27 cellular contexts compared by ENCODE assay signal in the genomic region with DNA sequence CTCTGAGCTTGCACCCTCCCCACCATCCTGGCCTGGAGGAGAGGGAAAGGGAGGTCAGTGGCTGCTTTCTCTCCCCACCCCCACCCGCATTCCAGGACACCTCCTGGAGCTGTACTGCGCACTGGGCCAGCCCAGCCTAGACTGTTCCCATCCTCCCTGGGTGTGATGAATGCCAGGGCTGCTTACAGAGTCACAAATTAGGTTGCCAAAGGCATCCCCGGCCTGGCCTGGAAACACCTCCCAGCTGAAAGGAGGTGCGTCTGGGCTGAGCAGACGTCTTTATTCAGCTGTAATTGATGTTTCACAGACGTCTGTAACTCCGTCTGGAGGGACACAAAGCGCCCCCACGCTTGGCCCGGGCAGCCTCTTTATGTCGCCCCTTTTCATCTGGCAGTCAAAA. TPM values are rescaled to one million over a fixed set of nuclear protein-coding genes. Genes with fewer than 3 reads are reported as not detected.
A peak's percentile ranks its signal among the peaks of the same experiment; 100 is the strongest.
DNase-seq lines count a peak whose midpoint lies in the region; ATAC-seq and TF ChIP-seq lines count a peak whose summit lies in the region.
"Had no signal": no experiment of that assay in that cellular context is flagged by ENCODE, and none has a peak within 500 bp of the region (broad histone marks: within the 10 kb centered on the region; RNA-seq: fewer than 3 reads in every experiment).

No MANE protein-coding gene starts in this region.

- H3K27me3 ChIP-seq in right atrium auricular region (peaks cover 0 to 6% of the 10 kb centered on the region in 2 donors), SK-N-SH (ENCODE audit: insufficient read depth) (no peaks in the 10 kb centered on the region)

- 30% methylated on average over 9 of the region's 11 CpGs for WGBS in SK-N-SH (ENCODE audit: low lambda C conversion rate)

- H2AFZ ChIP-seq in SK-N-SH (ENCODE audit: low read depth), result no peak overlapping the region

- TF ChIP-seq EP300 in SK-N-SH (IDR thresholded peaks at IDR 0.05; ENCODE audit: borderline replicate concordance in 1 of 2, low read depth in 1 of 2, low read length in 1 of 2), result peak in 1 of 2 experiments; percentile 89; a peak in 2 of 4 replicates

- ATAC-seq in Right ventricle myocardium inferior, result peak; percentile 44
- ATAC-seq: left lung; stimulated activated memory B cell treated with anti-CD40 and anti-IgM and Interleukin-4, amounts not matched to agents 10 μg/mL and 1 μg/mL and 100 μg/mL, for 72 hours had no signal

- H3K9ac ChIP-seq in SK-N-SH, result no peak overlapping the region

- H3K36me3 ChIP-seq in right atrium auricular region (no peaks in the 10 kb centered on the region), SK-N-SH (replicated peaks in 1 of 2; ENCODE audit: control insufficient read depth in 1 of 2, insufficient read depth in 2 of 2, low read length in 1 of 2) (no peaks in the 10 kb centered on the region)
- H3K36me3 ChIP-seq: left lung had no signal

- H3F3A ChIP-seq in SK-N-SH (replicated peaks; ENCODE audit: insufficient read depth), result no peaks in the 10 kb centered on the region

- intact Hi-C loops in Right ventricle myocardium inferior (cut with DNase I), result no loop called here

- DNase-seq in Right ventricle myocardium inferior (ENCODE audit: missing footprints), result no peak
- DNase-seq in right atrium auricular region (ENCODE audit: low spot score), result no peak
- peak; percentile 90 for DNase-seq in SK-N-SH
- DNase-seq in islet precursor cell, result peak; percentile 93
- peak; percentile 48 for DNase-seq in retina
- DNase-seq in stimulated activated CD4-positive, alpha-beta T cell treated with anti-CD3 and anti-CD28 coated beads, Interleukin-4, amount 100 ng/mL, for 1 hour, result no peak
- DNase-seq in activated CD4-positive, alpha-beta T cell treated with anti-CD3 and anti-CD28 coated beads for 1 hour, result no peak
- DNase-seq in NCI-H2196 (lab: John Stamatoyannopoulos, UW; ENCODE audit: unreplicated experiment), result no peak
- DNase-seq: activated CD4-positive, alpha-beta memory T cell treated with anti-CD3 and anti-CD28 coated beads, Interleukin-2, amount 10 ng/mL, durations not matched to agents 7 days and 5 days; activated CD8-positive, alpha-beta memory T cell treated with anti-CD3 and anti-CD28 coated beads, Interleukin-2, amount 50 U/mL, for 4 hours; activated naive CD4-positive, alpha-beta T cell treated with anti-CD3 and anti-CD28 coated beads, Interleukin-2, amount 10 ng/mL, durations not matched to agents 7 days and 5 days; amniotic stem cell; Calu3; CD4-positive, CD25-positive, alpha-beta regulatory T cell; DMS79; GF-D8; left lung; NCI-H146; psoas muscle; T-helper 2 cell had no signal

- no peak for TF ChIP-seq CTCF in right atrium auricular region (IDR thresholded peaks at IDR 0.05)
- TF ChIP-seq CTCF in SK-N-SH (IDR thresholded peaks at IDR 0.05), result no peak

- H3K4me3 ChIP-seq in right atrium auricular region (no peak overlapping the region), SK-N-SH (ENCODE audit: low read depth in 2 of 2, low read length in 1 of 2) (no peak overlapping the region)
- H3K4me3 ChIP-seq: left lung, psoas muscle had no signal

- CTCF ChIA-PET in SK-N-SH (lab: Yijun Ruan, JAX), result interaction anchor here (0.6 to 18.5 kb wide), 10 partner anchors 8 to 93 kb away, joined by 3 to 446 read pairs (median 6); no protein-coding TSS in a partner anchor

- TF ChIP-seq RAD21 in SK-N-SH (IDR thresholded peaks at IDR 0.05; ENCODE audit: low read length), result no peak

- H4K20me1 ChIP-seq in SK-N-SH (ENCODE audit: insufficient read depth), result no peaks in the 10 kb centered on the region

- H3K9me2 ChIP-seq in SK-N-SH, result no peaks in the 10 kb centered on the region

- no peak overlapping the region for H3K4me2 ChIP-seq in SK-N-SH

- no peaks in the 10 kb centered on the region for H3K79me2 ChIP-seq in SK-N-SH (ENCODE audit: insufficient read depth)

- H3K9me3 ChIP-seq in right atrium auricular region (no peaks in the 10 kb centered on the region), SK-N-SH (no peaks in the 10 kb centered on the region)
- H3K9me3 ChIP-seq: left lung, psoas muscle had no signal

- POLR2A ChIA-PET in SK-N-SH (lab: Yijun Ruan, JAX), result interaction anchor here (1.0 kb wide), 1 partner anchor 86 kb away, joined by 3 read pairs; no protein-coding TSS in a partner anchor

- H3K27ac ChIP-seq in right atrium auricular region (no peak overlapping the region), SK-N-SH (ENCODE audit: low read depth in 2 of 2, low read length in 1 of 2) (peak overlapping the region in 1 of 2 experiments; percentile 86; a peak in 2 of 4 replicates)
- H3K27ac ChIP-seq: 22Rv1, left lung, psoas muscle had no signal

- H3K4me1 ChIP-seq in right atrium auricular region (no peaks in the 10 kb centered on the region), SK-N-SH (ENCODE audit: control insufficient read depth in 1 of 2, insufficient read depth in 2 of 2, low read depth in 1 of 2, low read length in 1 of 2) (peaks cover 9 to 72% of the 10 kb centered on the region in 2 experiments; a peak in 3 of 4 replicates)
- H3K4me1 ChIP-seq: left lung, psoas muscle had no signal

TF ChIP-seq in SK-N-SH, 30 proteins besides CTCF, POLR2A, EP300 and RAD21:
- TF ChIP-seq CHD2 (IDR thresholded peaks at IDR 0.05; ENCODE audit: low read length, partially characterized antibody) (peak; percentile 94), GATA2 (CRISPR knock-in tag; IDR thresholded peaks at IDR 0.05) (peak; percentile 38; the same call in 1 of the 2 replicates), MXI1 (IDR thresholded peaks at IDR 0.05; ENCODE audit: low read depth, low read length) (peak; percentile 27; the same call in 1 of the 2 replicates), ELF1 (IDR thresholded peaks at IDR 0.05) (no peak), TCF12 (IDR thresholded peaks at IDR 0.05) (peak; percentile 61), RFX5 (IDR thresholded peaks at IDR 0.05; ENCODE audit: low read length) (no peak), RCOR1 (IDR thresholded peaks at IDR 0.05; ENCODE audit: low read length) (peak; percentile 99), FOXJ3 (CRISPR knock-in tag; IDR thresholded peaks at IDR 0.05) (peak; percentile 84), POLR2AphosphoS5 (IDR thresholded peaks at IDR 0.05; ENCODE audit: low read depth, low read length) (0 out of 2 replicates have a peak, but pooled peaks have one; percentile 25)
- TF ChIP-seq, protein P1, sequence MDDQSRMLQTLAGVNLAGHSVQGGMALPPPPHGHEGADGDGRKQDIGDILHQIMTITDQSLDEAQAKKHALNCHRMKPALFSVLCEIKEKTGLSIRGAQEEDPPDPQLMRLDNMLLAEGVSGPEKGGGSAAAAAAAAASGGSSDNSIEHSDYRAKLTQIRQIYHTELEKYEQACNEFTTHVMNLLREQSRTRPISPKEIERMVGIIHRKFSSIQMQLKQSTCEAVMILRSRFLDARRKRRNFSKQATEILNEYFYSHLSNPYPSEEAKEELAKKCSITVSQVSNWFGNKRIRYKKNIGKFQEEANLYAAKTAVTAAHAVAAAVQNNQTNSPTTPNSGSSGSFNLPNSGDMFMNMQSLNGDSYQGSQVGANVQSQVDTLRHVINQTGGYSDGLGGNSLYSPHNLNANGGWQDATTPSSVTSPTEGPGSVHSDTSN (IDR thresholded peaks at IDR 0.05), result peak; percentile 32; the same call in 1 of the 2 replicates
TF ChIP-seq in SK-N-SH: peak in this region for 8.

RNA-seq across cellular contexts. Expression of a gene that starts 47.6 kb away (rescaled TPM):
- total RNA-seq in Right ventricle myocardium inferior (not detected), right atrium auricular region (under 1 TPM; 0.37 to 0.43 TPM)
- not detected in 2 replicates for polyA plus RNA-seq in SK-N-SH (2012; rRNA removed)
- polyA plus RNA-seq in SK-N-SH (2012; cell fraction: cytosol; rRNA removed), result not detected in 2 replicates
- polyA plus RNA-seq in SK-N-SH (2012; cell fraction: nucleus; rRNA removed), result not detected in 2 replicates
- total RNA-seq: activated CD4-positive, alpha-beta memory T cell treated with anti-CD3 and anti-CD28 coated beads, Interleukin-2, amount 10 ng/mL, durations not matched to agents 7 days and 5 days; activated T-helper 1 cell treated with anti-CD3 and anti-CD28 coated beads, Interleukin-12 subunit alpha, Interleukin-12 subunit beta, Interleukin-2, Interleukin-4 antibody, amounts not matched to agents 30 ng/mL and 10 ng/mL and 1 ng/mL, durations not matched to agents 14 hours and 24 hours and 36 hours; CD4-positive, CD25-positive, alpha-beta regulatory T cell; chondrocyte; glomerular endothelial cell; left lung; skeletal muscle tissue had no signal
- polyA plus RNA-seq: CD4-positive, CD25-positive, alpha-beta regulatory T cell; IgD-negative memory B cell had no signal

Comparison
In these comparisons a context has a peak if more than half of its experiments do, and no peak if none do; other contexts are left out.
1. DNase-seq: peak in SK-N-SH (single experiment), islet precursor cell (single experiment) and retina (single experiment); none in Right ventricle myocardium inferior (single experiment), right atrium auricular region (single experiment), stimulated activated CD4-positive, alpha-beta T cell treated with anti-CD3 and anti-CD28 coated beads, Interleukin-4, amount 100 ng/mL, for 1 hour (single experiment), activated CD4-positive, alpha-beta T cell treated with anti-CD3 and anti-CD28 coated beads for 1 hour (single experiment) and NCI-H2196 (single experiment).